Comparison of ENCODE assay signal across 1 cellular context in the genomic region with DNA sequence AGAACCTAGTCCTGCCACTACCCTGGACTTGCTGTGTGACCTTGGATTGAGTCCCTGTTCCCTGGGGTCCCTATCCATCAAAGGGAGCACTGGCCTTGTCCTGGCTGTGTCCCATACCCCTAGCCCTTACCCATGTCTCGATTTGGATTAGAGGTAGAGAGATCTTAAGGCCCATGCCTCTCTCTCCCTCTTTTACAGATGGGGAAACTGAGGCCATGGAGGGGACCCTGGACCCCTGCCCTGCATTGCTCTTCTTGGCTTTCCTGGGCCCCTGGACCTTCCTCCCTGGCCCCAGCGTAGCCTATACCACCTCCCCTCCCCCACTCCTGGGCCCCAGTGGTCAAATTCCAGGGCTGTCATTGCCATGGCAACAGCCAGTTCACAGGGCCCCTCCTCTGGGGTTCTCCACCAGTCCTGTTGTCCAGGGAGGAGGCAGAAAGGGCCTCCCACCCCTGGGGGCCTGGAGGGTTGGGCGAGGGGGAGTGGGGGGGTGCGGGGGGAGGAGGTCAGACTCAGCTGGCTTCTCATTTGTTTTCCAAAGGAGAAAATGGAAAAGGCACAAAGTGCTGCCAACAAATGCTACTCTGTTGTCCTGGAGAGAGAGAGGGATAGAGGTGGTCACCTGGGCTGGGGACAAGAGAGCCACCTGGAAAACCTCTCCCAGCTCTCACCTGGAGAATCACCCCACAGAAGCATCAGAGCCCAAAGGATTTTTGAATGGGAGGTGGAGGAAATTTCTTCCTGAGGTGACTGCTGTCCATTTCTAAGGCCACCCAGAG.
TF ChIP-seq lines count a peak whose summit lies in the region.

No MANE protein-coding gene starts in this region.

TF ChIP-seq in HepG2, 621 proteins besides CTCF, POLR2A, EP300 and RAD21 (continued from another document and continues in another):
- TF ChIP-seq ZNF326 (CRISPR knock-in tag; IDR thresholded peaks at IDR 0.05; ENCODE audit: borderline replicate concordance) (no peak), SMC3 (IDR thresholded peaks at IDR 0.05; ENCODE audit: low read length) (no peak), THYN1 (CRISPR knock-in tag; IDR thresholded peaks at IDR 0.05; ENCODE audit: borderline replicate concordance, low read depth) (no peak), SMAD1 (CRISPR knock-in tag; IDR thresholded peaks at IDR 0.05; ENCODE audit: borderline replicate concordance, low read depth) (no peak), WIZ (CRISPR knock-in tag; IDR thresholded peaks at IDR 0.05) (no peak), CENPX (CRISPR knock-in tag; IDR thresholded peaks at IDR 0.05) (no peak), ZFX (CRISPR knock-in tag; IDR thresholded peaks at IDR 0.05; ENCODE audit: low read depth) (peak; percentile 66), RFX5 (IDR thresholded peaks at IDR 0.05; ENCODE audit: low read depth, low read length) (peak; percentile 62; the same call in 1 of the 2 replicates), ZNF614 (CRISPR knock-in tag; IDR thresholded peaks at IDR 0.05; ENCODE audit: borderline replicate concordance) (no peak), ZNF629 (CRISPR knock-in tag; conservative IDR thresholded peaks at IDR 0.05) (peak; percentile 90), HNRNPL (IDR thresholded peaks at IDR 0.05; ENCODE audit: low read depth, low read length) (no peak; the same call in 1 of the 2 replicates), CBX5 (CRISPR knock-in tag; IDR thresholded peaks at IDR 0.05; ENCODE audit: borderline replicate concordance) (peak; percentile 66; the same call in 1 of the 2 replicates), ZNF121 (CRISPR knock-in tag; IDR thresholded peaks at IDR 0.05) (no peak), TARDBP (CRISPR knock-in tag; IDR thresholded peaks at IDR 0.05) (peak; percentile 94), TOPORS (CRISPR knock-in tag; IDR thresholded peaks at IDR 0.05) (0 out of 2 replicates have a peak, but pooled peaks have one; percentile 59), HIVEP1 (CRISPR knock-in tag; IDR thresholded peaks at IDR 0.05) (peak; percentile 44; the same call in 1 of the 2 replicates), BHLHE40 (IDR thresholded peaks at IDR 0.05; ENCODE audit: low read length) (no peak), ZNF749 (CRISPR knock-in tag; IDR thresholded peaks at IDR 0.05; ENCODE audit: borderline replicate concordance) (no peak), ZNF329 (CRISPR knock-in tag; IDR thresholded peaks at IDR 0.05; ENCODE audit: low read depth) (peak; percentile 24; the same call in 1 of the 2 replicates), KLF6 (CRISPR knock-in tag; IDR thresholded peaks at IDR 0.05) (no peak)
- TF ChIP-seq, protein P1, sequence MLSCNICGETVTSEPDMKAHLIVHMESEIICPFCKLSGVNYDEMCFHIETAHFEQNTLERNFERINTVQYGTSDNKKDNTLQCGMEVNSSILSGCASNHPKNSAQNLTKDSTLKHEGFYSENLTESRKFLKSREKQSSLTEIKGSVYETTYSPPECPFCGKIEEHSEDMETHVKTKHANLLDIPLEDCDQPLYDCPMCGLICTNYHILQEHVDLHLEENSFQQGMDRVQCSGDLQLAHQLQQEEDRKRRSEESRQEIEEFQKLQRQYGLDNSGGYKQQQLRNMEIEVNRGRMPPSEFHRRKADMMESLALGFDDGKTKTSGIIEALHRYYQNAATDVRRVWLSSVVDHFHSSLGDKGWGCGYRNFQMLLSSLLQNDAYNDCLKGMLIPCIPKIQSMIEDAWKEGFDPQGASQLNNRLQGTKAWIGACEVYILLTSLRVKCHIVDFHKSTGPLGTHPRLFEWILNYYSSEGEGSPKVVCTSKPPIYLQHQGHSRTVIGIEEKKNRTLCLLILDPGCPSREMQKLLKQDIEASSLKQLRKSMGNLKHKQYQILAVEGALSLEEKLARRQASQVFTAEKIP (CRISPR knock-in tag; IDR thresholded peaks at IDR 0.05; ENCODE audit: borderline replicate concordance): no peak
- TF ChIP-seq, protein P2, sequence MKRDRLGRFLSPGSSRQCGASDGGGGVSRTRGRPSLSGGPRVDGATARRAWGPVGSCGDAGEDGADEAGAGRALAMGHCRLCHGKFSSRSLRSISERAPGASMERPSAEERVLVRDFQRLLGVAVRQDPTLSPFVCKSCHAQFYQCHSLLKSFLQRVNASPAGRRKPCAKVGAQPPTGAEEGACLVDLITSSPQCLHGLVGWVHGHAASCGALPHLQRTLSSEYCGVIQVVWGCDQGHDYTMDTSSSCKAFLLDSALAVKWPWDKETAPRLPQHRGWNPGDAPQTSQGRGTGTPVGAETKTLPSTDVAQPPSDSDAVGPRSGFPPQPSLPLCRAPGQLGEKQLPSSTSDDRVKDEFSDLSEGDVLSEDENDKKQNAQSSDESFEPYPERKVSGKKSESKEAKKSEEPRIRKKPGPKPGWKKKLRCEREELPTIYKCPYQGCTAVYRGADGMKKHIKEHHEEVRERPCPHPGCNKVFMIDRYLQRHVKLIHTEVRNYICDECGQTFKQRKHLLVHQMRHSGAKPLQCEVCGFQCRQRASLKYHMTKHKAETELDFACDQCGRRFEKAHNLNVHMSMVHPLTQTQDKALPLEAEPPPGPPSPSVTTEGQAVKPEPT (CRISPR knock-in tag; IDR thresholded peaks at IDR 0.05; ENCODE audit: low read depth): no peak
- TF ChIP-seq, protein P3, sequence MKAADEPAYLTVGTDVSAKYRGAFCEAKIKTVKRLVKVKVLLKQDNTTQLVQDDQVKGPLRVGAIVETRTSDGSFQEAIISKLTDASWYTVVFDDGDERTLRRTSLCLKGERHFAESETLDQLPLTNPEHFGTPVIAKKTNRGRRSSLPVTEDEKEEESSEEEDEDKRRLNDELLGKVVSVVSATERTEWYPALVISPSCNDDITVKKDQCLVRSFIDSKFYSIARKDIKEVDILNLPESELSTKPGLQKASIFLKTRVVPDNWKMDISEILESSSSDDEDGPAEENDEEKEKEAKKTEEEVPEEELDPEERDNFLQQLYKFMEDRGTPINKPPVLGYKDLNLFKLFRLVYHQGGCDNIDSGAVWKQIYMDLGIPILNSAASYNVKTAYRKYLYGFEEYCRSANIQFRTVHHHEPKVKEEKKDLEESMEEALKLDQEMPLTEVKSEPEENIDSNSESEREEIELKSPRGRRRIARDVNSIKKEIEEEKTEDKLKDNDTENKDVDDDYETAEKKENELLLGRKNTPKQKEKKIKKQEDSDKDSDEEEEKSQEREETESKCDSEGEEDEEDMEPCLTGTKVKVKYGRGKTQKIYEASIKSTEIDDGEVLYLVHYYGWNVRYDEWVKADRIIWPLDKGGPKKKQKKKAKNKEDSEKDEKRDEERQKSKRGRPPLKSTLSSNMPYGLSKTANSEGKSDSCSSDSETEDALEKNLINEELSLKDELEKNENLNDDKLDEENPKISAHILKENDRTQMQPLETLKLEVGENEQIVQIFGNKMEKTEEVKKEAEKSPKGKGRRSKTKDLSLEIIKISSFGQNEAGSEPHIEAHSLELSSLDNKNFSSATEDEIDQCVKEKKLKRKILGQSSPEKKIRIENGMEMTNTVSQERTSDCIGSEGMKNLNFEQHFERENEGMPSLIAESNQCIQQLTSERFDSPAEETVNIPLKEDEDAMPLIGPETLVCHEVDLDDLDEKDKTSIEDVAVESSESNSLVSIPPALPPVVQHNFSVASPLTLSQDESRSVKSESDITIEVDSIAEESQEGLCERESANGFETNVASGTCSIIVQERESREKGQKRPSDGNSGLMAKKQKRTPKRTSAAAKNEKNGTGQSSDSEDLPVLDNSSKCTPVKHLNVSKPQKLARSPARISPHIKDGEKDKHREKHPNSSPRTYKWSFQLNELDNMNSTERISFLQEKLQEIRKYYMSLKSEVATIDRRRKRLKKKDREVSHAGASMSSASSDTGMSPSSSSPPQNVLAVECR (CRISPR knock-in tag; IDR thresholded peaks at IDR 0.05; ENCODE audit: borderline replicate concordance): peak; percentile 72; the same call in 1 of the 2 replicates
- TF ChIP-seq, protein P4, sequence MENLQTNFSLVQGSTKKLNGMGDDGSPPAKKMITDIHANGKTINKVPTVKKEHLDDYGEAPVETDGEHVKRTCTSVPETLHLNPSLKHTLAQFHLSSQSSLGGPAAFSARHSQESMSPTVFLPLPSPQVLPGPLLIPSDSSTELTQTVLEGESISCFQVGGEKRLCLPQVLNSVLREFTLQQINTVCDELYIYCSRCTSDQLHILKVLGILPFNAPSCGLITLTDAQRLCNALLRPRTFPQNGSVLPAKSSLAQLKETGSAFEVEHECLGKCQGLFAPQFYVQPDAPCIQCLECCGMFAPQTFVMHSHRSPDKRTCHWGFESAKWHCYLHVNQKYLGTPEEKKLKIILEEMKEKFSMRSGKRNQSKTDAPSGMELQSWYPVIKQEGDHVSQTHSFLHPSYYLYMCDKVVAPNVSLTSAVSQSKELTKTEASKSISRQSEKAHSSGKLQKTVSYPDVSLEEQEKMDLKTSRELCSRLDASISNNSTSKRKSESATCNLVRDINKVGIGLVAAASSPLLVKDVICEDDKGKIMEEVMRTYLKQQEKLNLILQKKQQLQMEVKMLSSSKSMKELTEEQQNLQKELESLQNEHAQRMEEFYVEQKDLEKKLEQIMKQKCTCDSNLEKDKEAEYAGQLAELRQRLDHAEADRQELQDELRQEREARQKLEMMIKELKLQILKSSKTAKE (CRISPR knock-in tag; IDR thresholded peaks at IDR 0.05; ENCODE audit: borderline replicate concordance): peak; percentile 61; the same call in 1 of the 2 replicates
- TF ChIP-seq, protein P5, sequence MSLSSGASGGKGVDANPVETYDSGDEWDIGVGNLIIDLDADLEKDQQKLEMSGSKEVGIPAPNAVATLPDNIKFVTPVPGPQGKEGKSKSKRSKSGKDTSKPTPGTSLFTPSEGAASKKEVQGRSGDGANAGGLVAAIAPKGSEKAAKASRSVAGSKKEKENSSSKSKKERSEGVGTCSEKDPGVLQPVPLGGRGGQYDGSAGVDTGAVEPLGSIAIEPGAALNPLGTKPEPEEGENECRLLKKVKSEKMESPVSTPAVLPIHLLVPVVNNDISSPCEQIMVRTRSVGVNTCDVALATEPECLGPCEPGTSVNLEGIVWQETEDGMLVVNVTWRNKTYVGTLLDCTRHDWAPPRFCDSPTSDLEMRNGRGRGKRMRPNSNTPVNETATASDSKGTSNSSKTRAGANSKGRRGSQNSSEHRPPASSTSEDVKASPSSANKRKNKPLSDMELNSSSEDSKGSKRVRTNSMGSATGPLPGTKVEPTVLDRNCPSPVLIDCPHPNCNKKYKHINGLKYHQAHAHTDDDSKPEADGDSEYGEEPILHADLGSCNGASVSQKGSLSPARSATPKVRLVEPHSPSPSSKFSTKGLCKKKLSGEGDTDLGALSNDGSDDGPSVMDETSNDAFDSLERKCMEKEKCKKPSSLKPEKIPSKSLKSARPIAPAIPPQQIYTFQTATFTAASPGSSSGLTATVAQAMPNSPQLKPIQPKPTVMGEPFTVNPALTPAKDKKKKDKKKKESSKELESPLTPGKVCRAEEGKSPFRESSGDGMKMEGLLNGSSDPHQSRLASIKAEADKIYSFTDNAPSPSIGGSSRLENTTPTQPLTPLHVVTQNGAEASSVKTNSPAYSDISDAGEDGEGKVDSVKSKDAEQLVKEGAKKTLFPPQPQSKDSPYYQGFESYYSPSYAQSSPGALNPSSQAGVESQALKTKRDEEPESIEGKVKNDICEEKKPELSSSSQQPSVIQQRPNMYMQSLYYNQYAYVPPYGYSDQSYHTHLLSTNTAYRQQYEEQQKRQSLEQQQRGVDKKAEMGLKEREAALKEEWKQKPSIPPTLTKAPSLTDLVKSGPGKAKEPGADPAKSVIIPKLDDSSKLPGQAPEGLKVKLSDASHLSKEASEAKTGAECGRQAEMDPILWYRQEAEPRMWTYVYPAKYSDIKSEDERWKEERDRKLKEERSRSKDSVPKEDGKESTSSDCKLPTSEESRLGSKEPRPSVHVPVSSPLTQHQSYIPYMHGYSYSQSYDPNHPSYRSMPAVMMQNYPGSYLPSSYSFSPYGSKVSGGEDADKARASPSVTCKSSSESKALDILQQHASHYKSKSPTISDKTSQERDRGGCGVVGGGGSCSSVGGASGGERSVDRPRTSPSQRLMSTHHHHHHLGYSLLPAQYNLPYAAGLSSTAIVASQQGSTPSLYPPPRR (CRISPR knock-in tag; IDR thresholded peaks at IDR 0.05; ENCODE audit: borderline replicate concordance): no peak
- TF ChIP-seq, protein P6, sequence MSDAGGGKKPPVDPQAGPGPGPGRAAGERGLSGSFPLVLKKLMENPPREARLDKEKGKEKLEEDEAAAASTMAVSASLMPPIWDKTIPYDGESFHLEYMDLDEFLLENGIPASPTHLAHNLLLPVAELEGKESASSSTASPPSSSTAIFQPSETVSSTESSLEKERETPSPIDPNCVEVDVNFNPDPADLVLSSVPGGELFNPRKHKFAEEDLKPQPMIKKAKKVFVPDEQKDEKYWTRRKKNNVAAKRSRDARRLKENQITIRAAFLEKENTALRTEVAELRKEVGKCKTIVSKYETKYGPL (CRISPR knock-in tag; IDR thresholded peaks at IDR 0.05): no peak
- TF ChIP-seq, protein P7, sequence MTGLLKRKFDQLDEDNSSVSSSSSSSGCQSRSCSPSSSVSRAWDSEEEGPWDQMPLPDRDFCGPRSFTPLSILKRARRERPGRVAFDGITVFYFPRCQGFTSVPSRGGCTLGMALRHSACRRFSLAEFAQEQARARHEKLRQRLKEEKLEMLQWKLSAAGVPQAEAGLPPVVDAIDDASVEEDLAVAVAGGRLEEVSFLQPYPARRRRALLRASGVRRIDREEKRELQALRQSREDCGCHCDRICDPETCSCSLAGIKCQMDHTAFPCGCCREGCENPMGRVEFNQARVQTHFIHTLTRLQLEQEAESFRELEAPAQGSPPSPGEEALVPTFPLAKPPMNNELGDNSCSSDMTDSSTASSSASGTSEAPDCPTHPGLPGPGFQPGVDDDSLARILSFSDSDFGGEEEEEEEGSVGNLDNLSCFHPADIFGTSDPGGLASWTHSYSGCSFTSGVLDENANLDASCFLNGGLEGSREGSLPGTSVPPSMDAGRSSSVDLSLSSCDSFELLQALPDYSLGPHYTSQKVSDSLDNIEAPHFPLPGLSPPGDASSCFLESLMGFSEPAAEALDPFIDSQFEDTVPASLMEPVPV (CRISPR knock-in tag; IDR thresholded peaks at IDR 0.05): peak; percentile 66; the same call in 1 of the 2 replicates
